Comparison of ENCODE assay signal across 31 cellular contexts in genomic region chr11:33663121-33663520, GRCh38. TPM values are rescaled to one million over a fixed set of nuclear protein-coding genes. Genes with fewer than 3 reads are reported as not detected.
"Had no signal": no experiment of that assay in that cellular context is flagged by ENCODE, and none has a peak within 500 bp of the region (broad histone marks: within the 10 kb centered on the region; RNA-seq: fewer than 3 reads in every experiment).

No MANE protein-coding gene starts in this region.

- H3K36me3 ChIP-seq: SJCRH30, WERI-Rb-1 had no signal

- H3K36me3 Mint-ChIP-seq: activated CD8-positive, alpha-beta memory T cell treated with anti-CD3 and anti-CD28 coated beads, Interleukin-2, amount 10 ng/mL, durations not matched to agents 7 days and 5 days; activated naive CD4-positive, alpha-beta T cell treated with anti-CD3 and anti-CD28 coated beads, Interleukin-2, amount 10 ng/mL, durations not matched to agents 7 days and 5 days; activated naive CD8-positive, alpha-beta T cell had no signal

- H3K27ac Mint-ChIP-seq: activated CD4-positive, alpha-beta memory T cell treated with anti-CD3 and anti-CD28 coated beads, Interleukin-2, amount 10 ng/mL, durations not matched to agents 7 days and 5 days; activated CD8-positive, alpha-beta memory T cell treated with anti-CD3 and anti-CD28 coated beads, Interleukin-2, amount 10 ng/mL, durations not matched to agents 7 days and 5 days; activated naive CD4-positive, alpha-beta T cell treated with anti-CD3 and anti-CD28 coated beads, Interleukin-2, amount 10 ng/mL, durations not matched to agents 7 days and 5 days; activated naive CD8-positive, alpha-beta T cell; activated naive CD8-positive, alpha-beta T cell treated with anti-CD3 and anti-CD28 coated beads, Interleukin-2, amount 50 U/mL, for 24 hours; brain had no signal

- H3K4me1 Mint-ChIP-seq: activated CD4-positive, alpha-beta memory T cell treated with anti-CD3 and anti-CD28 coated beads, Interleukin-2, amount 10 ng/mL, durations not matched to agents 7 days and 5 days; activated CD8-positive, alpha-beta memory T cell treated with anti-CD3 and anti-CD28 coated beads, Interleukin-2, amount 10 ng/mL, durations not matched to agents 7 days and 5 days; activated naive CD4-positive, alpha-beta T cell treated with anti-CD3 and anti-CD28 coated beads, Interleukin-2, amount 10 ng/mL, durations not matched to agents 7 days and 5 days; activated naive CD8-positive, alpha-beta T cell treated with anti-CD3 and anti-CD28 coated beads, Interleukin-2, amount 50 U/mL, for 24 hours had no signal

- H3K9me3 Mint-ChIP-seq: activated CD4-positive, alpha-beta memory T cell treated with anti-CD3 and anti-CD28 coated beads, Interleukin-2, amount 10 ng/mL, durations not matched to agents 7 days and 5 days; activated naive CD4-positive, alpha-beta T cell treated with anti-CD3 and anti-CD28 coated beads, Interleukin-2, amount 10 ng/mL, durations not matched to agents 7 days and 5 days; activated naive CD8-positive, alpha-beta T cell treated with anti-CD3 and anti-CD28 coated beads, Interleukin-2, amount 50 U/mL, for 24 hours had no signal

- H3K27ac ChIP-seq: SJCRH30, SK-N-MC, WERI-Rb-1 had no signal

- DNase-seq: activated CD4-positive, alpha-beta memory T cell treated with anti-CD3 and anti-CD28 coated beads, Interleukin-2, amount 10 ng/mL, durations not matched to agents 7 days and 5 days; activated CD4-positive, alpha-beta T cell treated with anti-CD3 and anti-CD28 coated beads for 1 hour; activated CD4-positive, alpha-beta T cell treated with anti-CD3 and anti-CD28 coated beads for 48 hours; activated CD4-positive, CD25-positive, alpha-beta regulatory T cell; activated CD8-positive, alpha-beta memory T cell treated with anti-CD3 and anti-CD28 coated beads for 24 hours; activated CD8-positive, alpha-beta memory T cell treated with anti-CD3 and anti-CD28 coated beads, Interleukin-2, amount 10 ng/mL, durations not matched to agents 7 days and 5 days; activated CD8-positive, alpha-beta memory T cell treated with anti-CD3 and anti-CD28 coated beads, Interleukin-2, amount 50 U/mL, for 48 hours; activated effector memory CD4-positive, alpha-beta T cell treated with Interleukin-2 at 50 U/mL for 16 hours; activated naive CD4-positive, alpha-beta T cell treated with anti-CD3 and anti-CD28 coated beads, Interleukin-2, amount 10 ng/mL, durations not matched to agents 7 days and 5 days; activated naive CD8-positive, alpha-beta T cell treated with anti-CD3 and anti-CD28 coated beads, Interleukin-2, amount 50 U/mL, for 24 hours; activated T-cell treated with anti-CD3 and anti-CD28 coated beads, Interleukin-2, amount 50 U/mL, for 48 hours; anterior cingulate cortex; NCI-H1092 treated with DMSO at 0.1 percent for 48 hours; NCI-H187; NCI-H2029 treated with DMSO at 0.1 percent for 48 hours; NCI-H2107; NCI-H345; NCI-H510A treated with DMSO at 0.1 percent for 48 hours; NCI-H82; NK-92 treated with Interleukin-12 subunit alpha and Interleukin-12 subunit beta, amount 100 ng/mL, for 24 hours; SHP77; SJCRH30; T1000; WERI-Rb-1 had no signal

- H3K4me3 Mint-ChIP-seq: activated CD4-positive, alpha-beta memory T cell treated with anti-CD3 and anti-CD28 coated beads, Interleukin-2, amount 10 ng/mL, durations not matched to agents 7 days and 5 days; activated CD8-positive, alpha-beta memory T cell treated with anti-CD3 and anti-CD28 coated beads, Interleukin-2, amount 10 ng/mL, durations not matched to agents 7 days and 5 days; activated naive CD4-positive, alpha-beta T cell treated with anti-CD3 and anti-CD28 coated beads, Interleukin-2, amount 10 ng/mL, durations not matched to agents 7 days and 5 days; activated naive CD8-positive, alpha-beta T cell; activated naive CD8-positive, alpha-beta T cell treated with anti-CD3 and anti-CD28 coated beads, Interleukin-2, amount 50 U/mL, for 24 hours; brain had no signal

- H3K27me3 ChIP-seq: SJCRH30 had no signal

- ATAC-seq: activated CD8-positive, alpha-beta memory T cell treated with anti-CD3 and anti-CD28 coated beads, Interleukin-2, amount 10 ng/mL, durations not matched to agents 7 days and 5 days; activated naive CD8-positive, alpha-beta T cell treated with anti-CD3 and anti-CD28 coated beads, Interleukin-2, amount 50 U/mL, for 24 hours; K562 had no signal

- H3K4me3 ChIP-seq: K562, SJCRH30, SK-N-MC had no signal

RNA-seq across cellular contexts. Expression of gene C11orf91, which starts 37.5 kb away (rescaled TPM):
- total RNA-seq: activated CD4-positive, alpha-beta memory T cell treated with anti-CD3 and anti-CD28 coated beads, Interleukin-2, amount 10 ng/mL, durations not matched to agents 7 days and 5 days; activated CD8-positive, alpha-beta memory T cell treated with anti-CD3 and anti-CD28 coated beads, Interleukin-2, amount 10 ng/mL, durations not matched to agents 7 days and 5 days; bronchial epithelial cell; K562; M059J; OCI-LY7; SJCRH30 had no signal
- polyA plus RNA-seq: K562 had no signal
